22 cellular contexts compared by ENCODE assay signal in genomic region chr3:195844671-195845218, GRCh38. TPM values are rescaled to one million over a fixed set of nuclear protein-coding genes. Genes with fewer than 3 reads are reported as not detected.
"Had no signal": no experiment of that assay in that cellular context is flagged by ENCODE, and none has a peak within 500 bp of the region (broad histone marks: within the 10 kb centered on the region; RNA-seq: fewer than 3 reads in every experiment).

No MANE protein-coding gene starts in this region.

- H3K27ac ChIP-seq: Peyer's patch, SJCRH30 had no signal

- FAIRE-seq: HepG2 had no signal

- ATAC-seq: HepG2, PC-3, Right ventricle myocardium inferior had no signal

- H3K4me1 ChIP-seq: Peyer's patch, SJCRH30 had no signal

- H3K27me3 ChIP-seq: MG63, Peyer's patch, SJCRH30 had no signal

- DNase-seq: Karpas-422, KG1, MG63, NCI-H1092 treated with DMSO at 0.1 percent for 48 hours, NCI-H1436, NCI-H187, NCI-H2029, NCI-H2081 treated with DMSO at 0.1 percent for 48 hours, NCI-H2171, NCI-H226, NCI-H446, NCI-H510A, NCI-H524 treated with DMSO at 0.1 percent for 48 hours, NCI-H69, NCI-H774, PC-3, SHP77 treated with DMSO at 0.1 percent for 48 hours, SJCRH30 had no signal

- H3K36me3 ChIP-seq: MG63, Peyer's patch, SJCRH30 had no signal

- H3K4me3 ChIP-seq: MG63, Peyer's patch, SJCRH30 had no signal

- H3K9me3 ChIP-seq: MG63, Peyer's patch, SJCRH30 had no signal

RNA-seq across cellular contexts. Expression of gene MUC4, which starts 33.0 kb away (rescaled TPM):
- total RNA-seq: HepG2, PC-3, Right ventricle myocardium inferior, RPMI7951 had no signal
- polyA plus RNA-seq: HepG2 had no signal
